Comparison of ENCODE assay signal across 8 cellular contexts in the genomic region with DNA sequence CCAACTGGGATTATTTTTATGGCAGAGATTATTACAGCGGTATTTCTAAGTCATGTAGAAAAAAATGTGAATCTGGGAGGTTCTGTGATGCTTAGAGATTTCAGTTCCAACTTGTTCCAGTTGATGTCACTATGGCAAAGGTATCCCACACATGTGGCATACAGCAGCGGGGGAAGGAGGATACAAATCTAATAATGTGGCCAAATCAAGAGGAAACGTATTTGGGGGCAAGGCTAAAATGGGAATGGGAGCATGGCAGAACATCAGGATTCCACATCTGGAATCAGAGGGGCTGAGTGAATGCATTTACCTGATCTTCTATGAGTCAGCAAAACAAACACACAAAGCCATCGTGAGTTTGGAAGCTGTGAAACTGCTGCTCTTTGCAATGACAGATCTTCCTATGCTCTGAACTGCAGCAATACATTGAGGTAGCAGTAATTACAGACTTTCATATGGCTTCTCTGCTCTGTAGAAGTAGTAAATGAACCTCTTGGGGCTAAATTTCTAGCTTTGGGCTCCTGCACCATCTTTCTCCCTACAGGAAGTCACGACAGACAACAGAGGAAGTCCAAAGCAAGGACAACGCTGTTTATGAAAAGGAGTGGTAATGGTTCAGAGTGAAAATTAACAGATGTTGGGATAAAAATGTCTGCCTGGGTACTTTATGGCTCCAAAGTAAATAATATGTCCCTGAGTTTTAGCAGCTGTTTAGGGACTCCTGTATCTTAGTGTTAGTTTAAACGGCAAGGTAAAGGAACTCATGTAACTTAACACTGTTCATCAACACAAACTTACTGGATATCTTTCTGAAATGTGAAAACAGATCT. TPM values are rescaled to one million over a fixed set of nuclear protein-coding genes. Genes with fewer than 3 reads are reported as not detected.
DNase-seq lines count a peak whose midpoint lies in the region; ATAC-seq, FAIRE-seq and TF ChIP-seq lines count a peak whose summit lies in the region.

No MANE protein-coding gene starts in this region.

- no peaks in the 10 kb centered on the region for H3K4me1 ChIP-seq in Panc1 (ENCODE audit: control insufficient read depth, insufficient read depth, low read length)

- TF ChIP-seq CTCF in HL-60 (IDR thresholded peaks at IDR 0.05; ENCODE audit: insufficient read depth, low read length), result peak; percentile 25
- peak; percentile 64 for TF ChIP-seq CTCF in Panc1 (IDR thresholded peaks at IDR 0.05)
- TF ChIP-seq CTCF in bronchial epithelial cell (IDR thresholded peaks at IDR 0.05; ENCODE audit: insufficient read depth, low read length, severe bottlenecking), result peak; percentile 18

- H3K27me3 Mint-ChIP-seq in stimulated activated naive CD8-positive, alpha-beta T cell treated with anti-CD3 and anti-CD28 coated beads, Interleukin-15, amount 100 ng/mL, for 72 hours, result peaks cover 19% of the 10 kb centered on the region

- intact Hi-C loops in Panc1 (cut with micrococcal nuclease; ENCODE audit: unreplicated experiment), result no loop called here
- intact Hi-C loops in left colon (cut with DNase I, micrococcal nuclease), result no loop called here

- no peaks in the 10 kb centered on the region for H3K9me3 ChIP-seq in Panc1 (ENCODE audit: control insufficient read depth, insufficient read depth, low read depth, low read length)

- peak overlapping the region; percentile 45 to 79 for H3K4me3 Mint-ChIP-seq in stimulated activated naive CD8-positive, alpha-beta T cell treated with anti-CD3 and anti-CD28 coated beads, Interleukin-15, amount 100 ng/mL, for 72 hours

- peak; percentile 76 for FAIRE-seq in bronchial epithelial cell (lab: Jason Lieb, UNC)

- peak overlapping the region in 1 of 2 donors; percentile 87 for H3K27ac Mint-ChIP-seq in stimulated activated naive CD8-positive, alpha-beta T cell treated with anti-CD3 and anti-CD28 coated beads, Interleukin-15, amount 100 ng/mL, for 72 hours

- BruUV-seq in Panc1 (replicated peaks; lab: Mats Ljungman, UMichigan), result no TSS peak

- H3K36me3 ChIP-seq in Panc1 (ENCODE audit: control insufficient read depth, insufficient read depth, low read length), result no peaks in the 10 kb centered on the region
- H3K36me3 ChIP-seq in bronchial epithelial cell (ENCODE audit: control insufficient read depth, insufficient read depth, low read length), result no peaks in the 10 kb centered on the region

- POLR2A ChIA-PET in Panc1 (lab: Charles Lee), result no interaction called here

- H3K4me3 ChIP-seq in HL-60 (replicated peaks; ENCODE audit: insufficient read depth, low read length) (peak overlapping the region; percentile 15), Panc1 (ENCODE audit: low read depth in 2 of 2, low read length in 2 of 2) (peak overlapping the region; percentile 37 to 55), bronchial epithelial cell (ENCODE audit: low read depth, low read length) (peak overlapping the region; percentile 2)

- in situ Hi-C loops in Panc1 (cut with HindIII; ENCODE audit: low pct_unique_long_range_greater_than_20kb, low sequenced_read_pairs), result no loop called here

- no peaks in the 10 kb centered on the region for H3K27me3 ChIP-seq in HL-60 (ENCODE audit: insufficient read depth, poor library complexity, severe bottlenecking)
- H3K27me3 ChIP-seq in Panc1 (ENCODE audit: control insufficient read depth, insufficient read depth, low read length), result no peaks in the 10 kb centered on the region
- no peaks in the 10 kb centered on the region for H3K27me3 ChIP-seq in bronchial epithelial cell (ENCODE audit: control insufficient read depth, insufficient read depth, low read length)

- no peaks in the 10 kb centered on the region for H3K4me1 Mint-ChIP-seq in stimulated activated naive CD8-positive, alpha-beta T cell treated with anti-CD3 and anti-CD28 coated beads, Interleukin-15, amount 100 ng/mL, for 72 hours

- peak; percentile 62 for DNase-seq in COR-L47 (lab: John Stamatoyannopoulos, UW)
- DNase-seq in HL-60 (ENCODE audit: low read depth in 1 of 2, low spot score in 1 of 2), result peak; percentile 35 to 39
- DNase-seq in Panc1 (ENCODE audit: low read depth, low spot score), result peak; percentile 38
- peak; percentile 42 for DNase-seq in bronchial epithelial cell (ENCODE audit: low read depth)
- DNase-seq in left colon, result no peak
- DNase-seq in stimulated activated naive CD8-positive, alpha-beta T cell treated with anti-CD3 and anti-CD28 coated beads, Interleukin-15, amount 100 ng/mL, for 72 hours, result peak; percentile 10 to 12

- CTCF ChIA-PET in Panc1 (lab: Charles Lee), result no interaction called here

- ATAC-seq in GM19035 (IDR thresholded peaks at IDR 0.05; ENCODE audit: unreplicated experiment), result peak; percentile 57
- ATAC-seq in Panc1, result peak; percentile 95
- peak; percentile 91 for ATAC-seq in left colon
- peak; percentile 75 for ATAC-seq in stimulated activated naive CD8-positive, alpha-beta T cell treated with anti-CD3 and anti-CD28 coated beads, Interleukin-15, amount 100 ng/mL, for 72 hours
- ATAC-seq in GM18873 (IDR thresholded peaks at IDR 0.05; ENCODE audit: low FRiP score, unreplicated experiment), result no peak

- H3K27ac ChIP-seq in HL-60 (replicated peaks) (peak overlapping the region; percentile 48), Panc1 (ENCODE audit: low read length) (peak overlapping the region; percentile 70; the same call in 1 of the 2 replicates)

- no peaks in the 10 kb centered on the region for H3K9me3 Mint-ChIP-seq in stimulated activated naive CD8-positive, alpha-beta T cell treated with anti-CD3 and anti-CD28 coated beads, Interleukin-15, amount 100 ng/mL, for 72 hours

RNA-seq across cellular contexts. Expression of a gene that starts 55.6 kb away (rescaled TPM):
- total RNA-seq in Panc1 (2021; ENCODE audit: unreplicated experiment), result 17.6 TPM
- 7.1 TPM for polyA plus RNA-seq in Panc1 (2012; ENCODE audit: insufficient read length)
- 15.8 and 16.4 TPM in 2 replicates for total RNA-seq in bronchial epithelial cell
- 10 to 100 TPM; 21.7 to 23.1 TPM for total RNA-seq in left colon

RNA-seq across cellular contexts. Expression of a gene that starts 55.6 kb away (rescaled TPM):
- total RNA-seq in Panc1 (2021; ENCODE audit: unreplicated experiment) (103 TPM), bronchial epithelial cell (34.5 and 45.1 TPM in 2 replicates), left colon (100 to 1,000 TPM; 200 to 219 TPM)
- 97.5 TPM for polyA plus RNA-seq in Panc1 (2012; ENCODE audit: insufficient read length)

Comparison
In these comparisons a context has a peak if more than half of its experiments do, and no peak if none do; other contexts are left out.
1. DNase-seq: peak in COR-L47 (single experiment), HL-60 (2 of 2), Panc1 (single experiment), bronchial epithelial cell (single experiment) and stimulated activated naive CD8-positive, alpha-beta T cell treated with anti-CD3 and anti-CD28 coated beads, Interleukin-15, amount 100 ng/mL, for 72 hours (2 of 2); none in left colon (0 of 2).
2. Peak in every context shown above with its lines, with median percentiles within 50 percentile points of each other: H3K4me3 ChIP-seq and CTCF ChIP-seq.